ENCODE assay signal across 1 cellular context in the genomic region with DNA sequence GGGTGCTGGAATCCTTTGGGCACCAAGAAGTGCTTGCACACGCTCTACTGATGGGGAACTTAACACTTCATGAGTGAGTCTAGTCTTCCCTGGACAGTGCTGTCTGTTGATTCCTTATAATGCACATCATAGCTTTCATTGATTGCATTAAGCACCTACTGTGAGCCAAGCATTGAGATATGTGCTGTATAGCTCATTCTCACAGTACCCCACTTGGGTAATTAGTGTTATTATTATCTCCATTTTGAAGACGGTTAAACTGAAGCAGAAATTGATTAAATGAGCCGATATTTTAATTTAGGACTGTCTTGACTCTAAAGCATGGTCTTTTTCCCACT.
TF ChIP-seq lines count a peak whose summit lies in the region.

No MANE protein-coding gene starts in this region.

TF ChIP-seq in K562, 482 proteins besides CTCF, POLR2A, EP300 and RAD21 (continues in another document):
- TF ChIP-seq ZNF212 (CRISPR knock-in tag; IDR thresholded peaks at IDR 0.05): no peak
- TF ChIP-seq ZKSCAN1 (IDR thresholded peaks at IDR 0.05; ENCODE audit: low read depth, low read length): peak; percentile 88
- TF ChIP-seq, protein P1, sequence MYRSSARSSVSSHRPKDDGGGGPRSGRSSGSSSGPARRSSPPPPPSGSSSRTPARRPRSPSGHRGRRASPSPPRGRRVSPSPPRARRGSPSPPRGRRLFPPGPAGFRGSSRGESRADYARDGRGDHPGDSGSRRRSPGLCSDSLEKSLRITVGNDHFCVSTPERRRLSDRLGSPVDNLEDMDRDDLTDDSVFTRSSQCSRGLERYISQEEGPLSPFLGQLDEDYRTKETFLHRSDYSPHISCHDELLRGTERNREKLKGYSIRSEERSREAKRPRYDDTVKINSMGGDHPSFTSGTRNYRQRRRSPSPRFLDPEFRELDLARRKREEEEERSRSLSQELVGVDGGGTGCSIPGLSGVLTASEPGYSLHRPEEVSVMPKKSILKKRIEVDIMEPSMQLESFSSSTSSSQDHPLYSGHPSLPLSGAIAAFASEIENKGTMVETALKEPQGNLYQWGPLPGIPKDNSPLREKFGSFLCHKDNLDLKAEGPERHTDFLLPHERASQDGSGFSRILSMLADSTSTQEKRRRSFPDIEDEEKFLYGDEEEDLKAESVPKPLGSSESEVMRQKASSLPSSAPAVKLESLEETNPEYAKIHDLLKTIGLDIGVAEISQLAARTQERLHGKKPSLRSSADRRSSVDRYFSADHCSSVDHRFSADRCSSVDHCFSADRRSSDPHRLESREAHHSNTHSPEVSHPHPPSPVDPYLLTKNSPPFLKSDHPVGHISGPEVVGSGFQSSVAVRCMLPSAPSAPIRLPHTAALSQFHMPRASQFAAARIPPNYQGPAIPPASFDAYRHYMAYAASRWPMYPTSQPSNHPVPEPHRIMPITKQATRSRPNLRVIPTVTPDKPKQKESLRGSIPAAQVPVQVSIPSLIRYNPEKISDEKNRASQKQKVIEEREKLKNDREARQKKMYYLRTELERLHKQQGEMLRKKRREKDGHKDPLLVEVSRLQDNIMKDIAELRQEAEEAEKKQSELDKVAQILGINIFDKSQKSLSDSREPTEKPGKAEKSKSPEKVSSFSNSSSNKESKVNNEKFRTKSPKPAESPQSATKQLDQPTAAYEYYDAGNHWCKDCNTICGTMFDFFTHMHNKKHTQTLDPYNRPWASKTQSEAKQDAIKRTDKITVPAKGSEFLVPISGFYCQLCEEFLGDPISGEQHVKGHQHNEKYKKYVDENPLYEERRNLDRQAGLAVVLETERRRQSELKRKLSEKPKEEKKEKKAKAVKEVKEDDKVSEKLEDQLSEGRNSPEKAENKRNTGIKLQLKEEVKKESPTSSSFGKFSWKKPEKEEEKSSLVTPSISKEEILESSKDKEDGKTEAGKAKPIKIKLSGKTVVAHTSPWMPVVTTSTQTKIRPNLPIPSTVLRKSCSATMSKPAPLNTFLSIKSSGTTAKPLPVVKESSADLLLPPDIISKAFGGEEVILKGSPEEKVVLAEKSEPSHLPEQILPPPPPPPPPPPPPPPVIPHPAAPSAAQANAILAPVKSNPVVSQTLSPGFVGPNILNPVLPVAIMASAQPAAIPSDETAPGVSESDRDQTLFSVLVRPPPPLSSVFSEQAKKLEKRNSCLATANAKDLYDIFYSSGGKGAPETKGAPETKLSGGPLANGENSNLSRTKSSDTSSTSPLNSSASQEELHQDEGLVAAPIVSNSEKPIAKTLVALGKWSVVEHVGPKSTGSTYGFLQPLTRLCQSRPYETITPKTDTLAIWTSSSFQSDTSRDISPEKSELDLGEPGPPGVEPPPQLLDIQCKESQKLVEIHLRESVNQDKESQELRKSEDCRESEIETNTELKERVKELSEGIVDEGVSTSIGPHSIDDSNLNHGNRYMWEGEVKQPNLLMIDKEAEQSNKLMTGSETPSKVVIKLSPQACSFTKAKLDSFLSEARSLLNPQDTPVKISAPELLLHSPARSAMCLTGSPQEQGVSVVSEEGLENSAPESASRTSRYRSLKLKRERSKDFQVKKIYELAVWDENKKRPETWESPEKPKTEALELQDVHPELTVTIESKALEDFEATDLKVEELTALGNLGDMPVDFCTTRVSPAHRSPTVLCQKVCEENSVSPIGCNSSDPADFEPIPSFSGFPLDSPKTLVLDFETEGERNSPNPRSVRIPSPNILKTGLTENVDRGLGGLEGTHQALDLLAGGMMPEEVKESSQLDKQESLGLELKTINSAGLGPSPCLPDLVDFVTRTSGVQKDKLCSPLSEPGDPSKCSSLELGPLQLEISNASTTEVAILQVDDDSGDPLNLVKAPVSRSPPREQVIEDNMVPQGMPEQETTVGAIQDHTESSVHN (IDR thresholded peaks at IDR 0.05; ENCODE audit: borderline replicate concordance in 1 of 2, low read depth in 1 of 2): no peak
- TF ChIP-seq PURB (CRISPR knock-in tag; IDR thresholded peaks at IDR 0.05; ENCODE audit: low read depth): no peak
- TF ChIP-seq PHF20 (IDR thresholded peaks at IDR 0.05; ENCODE audit: partially characterized antibody): no peak
- TF ChIP-seq, protein P2, sequence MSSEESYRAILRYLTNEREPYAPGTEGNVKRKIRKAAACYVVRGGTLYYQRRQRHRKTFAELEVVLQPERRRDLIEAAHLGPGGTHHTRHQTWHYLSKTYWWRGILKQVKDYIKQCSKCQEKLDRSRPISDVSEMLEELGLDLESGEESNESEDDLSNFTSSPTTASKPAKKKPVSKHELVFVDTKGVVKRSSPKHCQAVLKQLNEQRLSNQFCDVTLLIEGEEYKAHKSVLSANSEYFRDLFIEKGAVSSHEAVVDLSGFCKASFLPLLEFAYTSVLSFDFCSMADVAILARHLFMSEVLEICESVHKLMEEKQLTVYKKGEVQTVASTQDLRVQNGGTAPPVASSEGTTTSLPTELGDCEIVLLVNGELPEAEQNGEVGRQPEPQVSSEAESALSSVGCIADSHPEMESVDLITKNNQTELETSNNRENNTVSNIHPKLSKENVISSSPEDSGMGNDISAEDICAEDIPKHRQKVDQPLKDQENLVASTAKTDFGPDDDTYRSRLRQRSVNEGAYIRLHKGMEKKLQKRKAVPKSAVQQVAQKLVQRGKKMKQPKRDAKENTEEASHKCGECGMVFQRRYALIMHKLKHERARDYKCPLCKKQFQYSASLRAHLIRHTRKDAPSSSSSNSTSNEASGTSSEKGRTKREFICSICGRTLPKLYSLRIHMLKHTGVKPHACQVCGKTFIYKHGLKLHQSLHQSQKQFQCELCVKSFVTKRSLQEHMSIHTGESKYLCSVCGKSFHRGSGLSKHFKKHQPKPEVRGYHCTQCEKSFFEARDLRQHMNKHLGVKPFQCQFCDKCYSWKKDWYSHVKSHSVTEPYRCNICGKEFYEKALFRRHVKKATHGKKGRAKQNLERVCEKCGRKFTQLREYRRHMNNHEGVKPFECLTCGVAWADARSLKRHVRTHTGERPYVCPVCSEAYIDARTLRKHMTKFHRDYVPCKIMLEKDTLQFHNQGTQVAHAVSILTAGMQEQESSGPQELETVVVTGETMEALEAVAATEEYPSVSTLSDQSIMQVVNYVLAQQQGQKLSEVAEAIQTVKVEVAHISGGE (CRISPR knock-in tag; IDR thresholded peaks at IDR 0.05): no peak
- no peak for TF ChIP-seq TBP (optimal IDR thresholded peaks at IDR 0.05; ENCODE audit: low read depth, low read length)
- TF ChIP-seq RCOR1 (IDR thresholded peaks at IDR 0.05; ENCODE audit: borderline replicate concordance in 1 of 2, low read depth in 2 of 2, low read length in 2 of 2): no peak
- 0 out of 2 replicates have a peak, but pooled peaks have one; percentile 2 for TF ChIP-seq MTA3 (IDR thresholded peaks at IDR 0.05; ENCODE audit: borderline replicate concordance)
- TF ChIP-seq, protein P3, sequence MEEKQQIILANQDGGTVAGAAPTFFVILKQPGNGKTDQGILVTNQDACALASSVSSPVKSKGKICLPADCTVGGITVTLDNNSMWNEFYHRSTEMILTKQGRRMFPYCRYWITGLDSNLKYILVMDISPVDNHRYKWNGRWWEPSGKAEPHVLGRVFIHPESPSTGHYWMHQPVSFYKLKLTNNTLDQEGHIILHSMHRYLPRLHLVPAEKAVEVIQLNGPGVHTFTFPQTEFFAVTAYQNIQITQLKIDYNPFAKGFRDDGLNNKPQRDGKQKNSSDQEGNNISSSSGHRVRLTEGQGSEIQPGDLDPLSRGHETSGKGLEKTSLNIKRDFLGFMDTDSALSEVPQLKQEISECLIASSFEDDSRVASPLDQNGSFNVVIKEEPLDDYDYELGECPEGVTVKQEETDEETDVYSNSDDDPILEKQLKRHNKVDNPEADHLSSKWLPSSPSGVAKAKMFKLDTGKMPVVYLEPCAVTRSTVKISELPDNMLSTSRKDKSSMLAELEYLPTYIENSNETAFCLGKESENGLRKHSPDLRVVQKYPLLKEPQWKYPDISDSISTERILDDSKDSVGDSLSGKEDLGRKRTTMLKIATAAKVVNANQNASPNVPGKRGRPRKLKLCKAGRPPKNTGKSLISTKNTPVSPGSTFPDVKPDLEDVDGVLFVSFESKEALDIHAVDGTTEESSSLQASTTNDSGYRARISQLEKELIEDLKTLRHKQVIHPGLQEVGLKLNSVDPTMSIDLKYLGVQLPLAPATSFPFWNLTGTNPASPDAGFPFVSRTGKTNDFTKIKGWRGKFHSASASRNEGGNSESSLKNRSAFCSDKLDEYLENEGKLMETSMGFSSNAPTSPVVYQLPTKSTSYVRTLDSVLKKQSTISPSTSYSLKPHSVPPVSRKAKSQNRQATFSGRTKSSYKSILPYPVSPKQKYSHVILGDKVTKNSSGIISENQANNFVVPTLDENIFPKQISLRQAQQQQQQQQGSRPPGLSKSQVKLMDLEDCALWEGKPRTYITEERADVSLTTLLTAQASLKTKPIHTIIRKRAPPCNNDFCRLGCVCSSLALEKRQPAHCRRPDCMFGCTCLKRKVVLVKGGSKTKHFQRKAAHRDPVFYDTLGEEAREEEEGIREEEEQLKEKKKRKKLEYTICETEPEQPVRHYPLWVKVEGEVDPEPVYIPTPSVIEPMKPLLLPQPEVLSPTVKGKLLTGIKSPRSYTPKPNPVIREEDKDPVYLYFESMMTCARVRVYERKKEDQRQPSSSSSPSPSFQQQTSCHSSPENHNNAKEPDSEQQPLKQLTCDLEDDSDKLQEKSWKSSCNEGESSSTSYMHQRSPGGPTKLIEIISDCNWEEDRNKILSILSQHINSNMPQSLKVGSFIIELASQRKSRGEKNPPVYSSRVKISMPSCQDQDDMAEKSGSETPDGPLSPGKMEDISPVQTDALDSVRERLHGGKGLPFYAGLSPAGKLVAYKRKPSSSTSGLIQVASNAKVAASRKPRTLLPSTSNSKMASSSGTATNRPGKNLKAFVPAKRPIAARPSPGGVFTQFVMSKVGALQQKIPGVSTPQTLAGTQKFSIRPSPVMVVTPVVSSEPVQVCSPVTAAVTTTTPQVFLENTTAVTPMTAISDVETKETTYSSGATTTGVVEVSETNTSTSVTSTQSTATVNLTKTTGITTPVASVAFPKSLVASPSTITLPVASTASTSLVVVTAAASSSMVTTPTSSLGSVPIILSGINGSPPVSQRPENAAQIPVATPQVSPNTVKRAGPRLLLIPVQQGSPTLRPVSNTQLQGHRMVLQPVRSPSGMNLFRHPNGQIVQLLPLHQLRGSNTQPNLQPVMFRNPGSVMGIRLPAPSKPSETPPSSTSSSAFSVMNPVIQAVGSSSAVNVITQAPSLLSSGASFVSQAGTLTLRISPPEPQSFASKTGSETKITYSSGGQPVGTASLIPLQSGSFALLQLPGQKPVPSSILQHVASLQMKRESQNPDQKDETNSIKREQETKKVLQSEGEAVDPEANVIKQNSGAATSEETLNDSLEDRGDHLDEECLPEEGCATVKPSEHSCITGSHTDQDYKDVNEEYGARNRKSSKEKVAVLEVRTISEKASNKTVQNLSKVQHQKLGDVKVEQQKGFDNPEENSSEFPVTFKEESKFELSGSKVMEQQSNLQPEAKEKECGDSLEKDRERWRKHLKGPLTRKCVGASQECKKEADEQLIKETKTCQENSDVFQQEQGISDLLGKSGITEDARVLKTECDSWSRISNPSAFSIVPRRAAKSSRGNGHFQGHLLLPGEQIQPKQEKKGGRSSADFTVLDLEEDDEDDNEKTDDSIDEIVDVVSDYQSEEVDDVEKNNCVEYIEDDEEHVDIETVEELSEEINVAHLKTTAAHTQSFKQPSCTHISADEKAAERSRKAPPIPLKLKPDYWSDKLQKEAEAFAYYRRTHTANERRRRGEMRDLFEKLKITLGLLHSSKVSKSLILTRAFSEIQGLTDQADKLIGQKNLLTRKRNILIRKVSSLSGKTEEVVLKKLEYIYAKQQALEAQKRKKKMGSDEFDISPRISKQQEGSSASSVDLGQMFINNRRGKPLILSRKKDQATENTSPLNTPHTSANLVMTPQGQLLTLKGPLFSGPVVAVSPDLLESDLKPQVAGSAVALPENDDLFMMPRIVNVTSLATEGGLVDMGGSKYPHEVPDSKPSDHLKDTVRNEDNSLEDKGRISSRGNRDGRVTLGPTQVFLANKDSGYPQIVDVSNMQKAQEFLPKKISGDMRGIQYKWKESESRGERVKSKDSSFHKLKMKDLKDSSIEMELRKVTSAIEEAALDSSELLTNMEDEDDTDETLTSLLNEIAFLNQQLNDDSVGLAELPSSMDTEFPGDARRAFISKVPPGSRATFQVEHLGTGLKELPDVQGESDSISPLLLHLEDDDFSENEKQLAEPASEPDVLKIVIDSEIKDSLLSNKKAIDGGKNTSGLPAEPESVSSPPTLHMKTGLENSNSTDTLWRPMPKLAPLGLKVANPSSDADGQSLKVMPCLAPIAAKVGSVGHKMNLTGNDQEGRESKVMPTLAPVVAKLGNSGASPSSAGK (IDR thresholded peaks at IDR 0.05): 0 out of 2 replicates have a peak, but pooled peaks have one; percentile 7
- TF ChIP-seq, protein P4, sequence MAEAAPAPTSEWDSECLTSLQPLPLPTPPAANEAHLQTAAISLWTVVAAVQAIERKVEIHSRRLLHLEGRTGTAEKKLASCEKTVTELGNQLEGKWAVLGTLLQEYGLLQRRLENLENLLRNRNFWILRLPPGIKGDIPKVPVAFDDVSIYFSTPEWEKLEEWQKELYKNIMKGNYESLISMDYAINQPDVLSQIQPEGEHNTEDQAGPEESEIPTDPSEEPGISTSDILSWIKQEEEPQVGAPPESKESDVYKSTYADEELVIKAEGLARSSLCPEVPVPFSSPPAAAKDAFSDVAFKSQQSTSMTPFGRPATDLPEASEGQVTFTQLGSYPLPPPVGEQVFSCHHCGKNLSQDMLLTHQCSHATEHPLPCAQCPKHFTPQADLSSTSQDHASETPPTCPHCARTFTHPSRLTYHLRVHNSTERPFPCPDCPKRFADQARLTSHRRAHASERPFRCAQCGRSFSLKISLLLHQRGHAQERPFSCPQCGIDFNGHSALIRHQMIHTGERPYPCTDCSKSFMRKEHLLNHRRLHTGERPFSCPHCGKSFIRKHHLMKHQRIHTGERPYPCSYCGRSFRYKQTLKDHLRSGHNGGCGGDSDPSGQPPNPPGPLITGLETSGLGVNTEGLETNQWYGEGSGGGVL (CRISPR knock-in tag; IDR thresholded peaks at IDR 0.05): no peak
- TF ChIP-seq NUFIP1 (IDR thresholded peaks at IDR 0.05; ENCODE audit: partially characterized antibody): no peak
- no peak for TF ChIP-seq ZNF23 (CRISPR knock-in tag; IDR thresholded peaks at IDR 0.05)
- TF ChIP-seq, protein P5, sequence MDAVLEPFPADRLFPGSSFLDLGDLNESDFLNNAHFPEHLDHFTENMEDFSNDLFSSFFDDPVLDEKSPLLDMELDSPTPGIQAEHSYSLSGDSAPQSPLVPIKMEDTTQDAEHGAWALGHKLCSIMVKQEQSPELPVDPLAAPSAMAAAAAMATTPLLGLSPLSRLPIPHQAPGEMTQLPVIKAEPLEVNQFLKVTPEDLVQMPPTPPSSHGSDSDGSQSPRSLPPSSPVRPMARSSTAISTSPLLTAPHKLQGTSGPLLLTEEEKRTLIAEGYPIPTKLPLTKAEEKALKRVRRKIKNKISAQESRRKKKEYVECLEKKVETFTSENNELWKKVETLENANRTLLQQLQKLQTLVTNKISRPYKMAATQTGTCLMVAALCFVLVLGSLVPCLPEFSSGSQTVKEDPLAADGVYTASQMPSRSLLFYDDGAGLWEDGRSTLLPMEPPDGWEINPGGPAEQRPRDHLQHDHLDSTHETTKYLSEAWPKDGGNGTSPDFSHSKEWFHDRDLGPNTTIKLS (IDR thresholded peaks at IDR 0.05; ENCODE audit: borderline replicate concordance, low read depth): no peak
- no peak for TF ChIP-seq SAFB (IDR thresholded peaks at IDR 0.05; ENCODE audit: borderline replicate concordance, low read depth, low read length)
- TF ChIP-seq, protein P6, sequence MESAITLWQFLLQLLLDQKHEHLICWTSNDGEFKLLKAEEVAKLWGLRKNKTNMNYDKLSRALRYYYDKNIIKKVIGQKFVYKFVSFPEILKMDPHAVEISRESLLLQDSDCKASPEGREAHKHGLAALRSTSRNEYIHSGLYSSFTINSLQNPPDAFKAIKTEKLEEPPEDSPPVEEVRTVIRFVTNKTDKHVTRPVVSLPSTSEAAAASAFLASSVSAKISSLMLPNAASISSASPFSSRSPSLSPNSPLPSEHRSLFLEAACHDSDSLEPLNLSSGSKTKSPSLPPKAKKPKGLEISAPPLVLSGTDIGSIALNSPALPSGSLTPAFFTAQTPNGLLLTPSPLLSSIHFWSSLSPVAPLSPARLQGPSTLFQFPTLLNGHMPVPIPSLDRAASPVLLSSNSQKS (CRISPR knock-in tag; IDR thresholded peaks at IDR 0.05): no peak
- no peak for TF ChIP-seq PCBP1 (IDR thresholded peaks at IDR 0.05; ENCODE audit: low read depth, low read length, poor library complexity, severe bottlenecking)
